8 cellular contexts compared by ENCODE assay signal in the genomic region with DNA sequence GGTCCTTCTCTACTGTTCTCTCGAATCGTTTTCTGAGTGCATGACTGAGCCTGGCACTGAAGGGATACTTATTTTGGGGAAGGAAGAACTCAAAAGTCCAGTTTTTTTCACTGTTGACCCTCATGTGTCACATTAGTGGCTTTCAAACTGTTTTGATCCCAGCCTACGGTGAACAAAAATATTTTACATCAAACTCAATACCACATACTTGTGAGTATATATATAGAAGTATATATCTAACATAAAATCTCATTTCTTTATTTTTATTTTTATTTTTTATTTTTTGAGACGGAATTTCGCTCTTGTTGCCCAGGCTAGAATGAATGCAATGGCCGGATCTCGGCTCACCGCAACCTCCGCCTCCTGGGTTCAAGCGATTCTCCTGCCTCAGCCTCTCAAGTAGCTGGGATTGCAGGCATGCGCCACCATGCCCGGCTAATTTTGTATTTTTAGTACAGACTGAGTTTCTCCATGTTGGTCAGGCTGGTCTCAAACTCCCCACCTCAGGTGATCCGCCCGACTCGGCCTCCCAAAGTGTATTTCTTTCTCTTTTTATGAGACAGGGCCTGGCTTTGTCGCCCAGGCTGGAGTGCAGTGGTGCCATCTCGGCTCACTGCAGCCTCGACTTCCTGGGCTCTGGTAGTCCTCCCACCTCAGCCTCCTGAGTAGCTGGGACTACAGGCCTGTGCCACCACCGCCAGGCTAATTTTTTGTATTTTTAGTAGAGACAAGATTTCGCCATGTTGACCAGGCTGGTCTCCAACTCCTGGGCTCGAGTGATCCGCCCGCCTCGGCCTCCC. TPM values are rescaled to one million over a fixed set of nuclear protein-coding genes. Genes with fewer than 3 reads are reported as not detected.
DNase-seq lines count a peak whose midpoint lies in the region; FAIRE-seq and TF ChIP-seq lines count a peak whose summit lies in the region.
"Not testable (repeated sequence)": the region's sequence is repeated elsewhere in the genome, so short reads cannot be mapped to it uniquely, and the experiment has no call there.

No MANE protein-coding gene starts in this region.

- not testable (repeated sequence) for H3K9me3 ChIP-seq in BE2C; endothelial cell of umbilical vein (replicated peaks; ENCODE audit: control insufficient read depth, insufficient read depth, low read length); stomach
- H3K9me3 ChIP-seq in HUES6 (ENCODE audit: control insufficient read depth, insufficient read depth, low read depth, low read length): peaks cover 13% of the 10 kb centered on the region; the same call in 1 of the 2 replicates

- not testable (repeated sequence) for H3K27me3 Mint-ChIP-seq in T-helper 2 cell treated with Interferon-gamma antibody and Interleukin-4, amounts not matched to agents 5 μg/mL and 100 μg/mL, for 36 hours (ENCODE audit: low read depth); neural crest cell (ENCODE audit: low read depth)

- POLR2A ChIA-PET in endothelial cell of umbilical vein (lab: Charles Lee): interaction anchor here (1.1 to 1.3 kb wide), 2 partner anchors 65 to 230 kb away, joined by 3 read pairs; a partner anchor contains a TSS

- not testable (repeated sequence) for TF ChIP-seq CTCF in BE2C (IDR thresholded peaks at IDR 0.05; ENCODE audit: low read depth, low read length); endothelial cell of umbilical vein (IDR thresholded peaks at IDR 0.05; ENCODE audit: extremely low read depth in 1 of 2, insufficient read depth in 1 of 2, low read depth in 1 of 2, low read length in 2 of 2); neural crest cell (conservative IDR thresholded peaks at IDR 0.05); stomach (IDR thresholded peaks at IDR 0.05)

- H3K27ac Mint-ChIP-seq in T-helper 2 cell treated with Interferon-gamma antibody and Interleukin-4, amounts not matched to agents 5 μg/mL and 100 μg/mL, for 36 hours: peak overlapping the region; percentile 97
- H3K27ac Mint-ChIP-seq in neural crest cell (ENCODE audit: unreplicated experiment): peak overlapping the region; percentile 99

- not testable (repeated sequence) for FAIRE-seq in endothelial cell of umbilical vein (lab: Jason Lieb, UNC)
- peak; percentile 55 for FAIRE-seq in islet of Langerhans (lab: Jason Lieb, UNC)

- H3K9me3 Mint-ChIP-seq in T-helper 2 cell treated with Interferon-gamma antibody and Interleukin-4, amounts not matched to agents 5 μg/mL and 100 μg/mL, for 36 hours: peaks cover 14% of the 10 kb centered on the region
- not testable (repeated sequence) for H3K9me3 Mint-ChIP-seq in neural crest cell

- H3K9ac ChIP-seq in HUES6 (ENCODE audit: low read length): peak overlapping the region; percentile 93
- H3K9ac ChIP-seq in endothelial cell of umbilical vein (replicated peaks; ENCODE audit: extremely low read depth, insufficient read depth, low read length): peak overlapping the region; percentile 99

- H3K4me2 ChIP-seq in endothelial cell of umbilical vein (ENCODE audit: insufficient read depth, low read length): peak overlapping the region; percentile 89

- H3K4me3 ChIP-seq in BE2C (ENCODE audit: low read depth, low read length) (peak overlapping the region; percentile 71), HUES6 (ENCODE audit: low read depth, low read length) (peak overlapping the region; percentile 85), endothelial cell of umbilical vein (replicated peaks in 1 of 3; ENCODE audit: insufficient read depth in 1 of 3, low read depth in 1 of 3, low read length in 3 of 3) (peak overlapping the region; percentile 36 to 66 (median 40)), stomach (peak overlapping the region; percentile 53 to 69 (median 62))

- not testable (repeated sequence) for H3K36me3 Mint-ChIP-seq in T-helper 2 cell treated with Interferon-gamma antibody and Interleukin-4, amounts not matched to agents 5 μg/mL and 100 μg/mL, for 36 hours (ENCODE audit: low read depth); neural crest cell (ENCODE audit: low read depth)

- dilution Hi-C loops in endothelial cell of umbilical vein (cut with MboI; ENCODE audit: extremely low pct_ligation_motif_present, low sequenced_read_pairs): not testable (repeated sequence)

- CTCF ChIA-PET in endothelial cell of umbilical vein (lab: Charles Lee): not testable (repeated sequence)

- peak overlapping the region; percentile 96 for H3K4me3 Mint-ChIP-seq in T-helper 2 cell treated with Interferon-gamma antibody and Interleukin-4, amounts not matched to agents 5 μg/mL and 100 μg/mL, for 36 hours
- H3K4me3 Mint-ChIP-seq in neural crest cell: peak overlapping the region; percentile 94

- H3K4me1 Mint-ChIP-seq in T-helper 2 cell treated with Interferon-gamma antibody and Interleukin-4, amounts not matched to agents 5 μg/mL and 100 μg/mL, for 36 hours (ENCODE audit: low read depth): peaks cover 11% of the 10 kb centered on the region
- peaks cover 30% of the 10 kb centered on the region for H3K4me1 Mint-ChIP-seq in neural crest cell

- WGBS in stomach, 5 donors: 83 to 87% (median 84%) methylated on average over 24 of the region's 24 CpGs

- not testable (repeated sequence) for H3K4me1 ChIP-seq in BE2C; endothelial cell of umbilical vein (ENCODE audit: control insufficient read depth, extremely low read depth, insufficient read depth, low read length)
- H3K4me1 ChIP-seq in HUES6 (ENCODE audit: control insufficient read depth, insufficient read depth, low read length) (peaks cover 11% of the 10 kb centered on the region), stomach (peaks cover 0 to 29% (median 24%) of the 10 kb centered on the region in 4 donors)

- not testable (repeated sequence) for DNase-seq in BE2C; T-helper 2 cell treated with Interferon-gamma antibody and Interleukin-4, amounts not matched to agents 5 μg/mL and 100 μg/mL, for 36 hours (ENCODE audit: low spot score); endothelial cell of umbilical vein (ENCODE audit: low read depth, low spot score); neural crest cell (ENCODE audit: low read depth, low spot score); stomach

- H3K9me1 ChIP-seq in endothelial cell of umbilical vein (replicated peaks; ENCODE audit: control insufficient read depth, extremely low read depth, insufficient read depth, low read length): not testable (repeated sequence)

- intact Hi-C loops in endothelial cell of umbilical vein (cut with micrococcal nuclease): loop anchor here (5.0 kb wide), 1 partner anchor 131 kb away; no protein-coding TSS in a partner anchor
- intact Hi-C loops in stomach (cut with DNase I; ENCODE audit: low total_unique reads): not testable (repeated sequence)

- not testable (repeated sequence) for TF ChIP-seq POLR2A in endothelial cell of umbilical vein (IDR thresholded peaks at IDR 0.05; ENCODE audit: low read depth, low read length); stomach (IDR thresholded peaks at IDR 0.05)

- H3K27ac ChIP-seq in HUES6 (ENCODE audit: low read depth, low read length) (peak overlapping the region; percentile 85), angular gyrus (ENCODE audit: low read depth, low read length) (peak overlapping the region; percentile 98), endothelial cell of umbilical vein (ENCODE audit: insufficient read depth, low read depth, low read length) (peak overlapping the region; percentile 97), stomach (peak overlapping the region; percentile 86 to 99 (median 95))

- not testable (repeated sequence) for H4K20me1 ChIP-seq in endothelial cell of umbilical vein (replicated peaks; ENCODE audit: control insufficient read depth, extremely low read depth, insufficient read depth, low read length)

- not testable (repeated sequence) for TF ChIP-seq EP300 in stomach (IDR thresholded peaks at IDR 0.05)

- TSS peak; percentile 89 for BruUV-seq in endothelial cell of umbilical vein (replicated peaks; lab: Mats Ljungman, UMichigan)

- H3K27me3 ChIP-seq in BE2C; HUES6 (ENCODE audit: control insufficient read depth, insufficient read depth, low read length); endothelial cell of umbilical vein (ENCODE audit: control insufficient read depth in 2 of 2, insufficient read depth in 2 of 2, low read length in 2 of 2); stomach: not testable (repeated sequence)

- H2AFZ ChIP-seq in endothelial cell of umbilical vein (ENCODE audit: low read depth, low read length): peak overlapping the region; percentile 99

- H3K79me2 ChIP-seq in endothelial cell of umbilical vein (ENCODE audit: control insufficient read depth, insufficient read depth, low read length): not testable (repeated sequence)

- not testable (repeated sequence) for H3K36me3 ChIP-seq in BE2C; HUES6 (ENCODE audit: control insufficient read depth, insufficient read depth, low read length); endothelial cell of umbilical vein (ENCODE audit: control insufficient read depth in 2 of 2, extremely low read depth in 1 of 2, insufficient read depth in 2 of 2, low read length in 2 of 2); stomach

RNA-seq across cellular contexts. Expression of a gene that starts 0.8 kb away (rescaled TPM):
- polyA plus RNA-seq in BE2C (2012; ENCODE audit: insufficient read depth, insufficient read length, low read depth): 2.4 TPM
- total RNA-seq in endothelial cell of umbilical vein: 6.3 and 7.2 TPM in 2 replicates
- polyA plus RNA-seq in endothelial cell of umbilical vein: 1.2 and 2.1 TPM in 2 replicates
- polyA plus RNA-seq in endothelial cell of umbilical vein (2011; cell fraction: cytosol; rRNA removed): 2.5 and 3.0 TPM in 2 replicates
- polyA plus RNA-seq in endothelial cell of umbilical vein (2011; cell fraction: nucleus; rRNA removed): 1.7 and 2.7 TPM in 2 replicates
- polyA plus RNA-seq in endothelial cell of umbilical vein (2012): 5.6 and 10.5 TPM in 2 replicates
- polyA minus RNA-seq in endothelial cell of umbilical vein: 4.5 and 4.6 TPM in 2 replicates
- polyA minus RNA-seq in endothelial cell of umbilical vein (2011; cell fraction: cytosol; rRNA and poly(A)+ RNA removed): 2.9 TPM
- polyA minus RNA-seq in endothelial cell of umbilical vein (2011; cell fraction: nucleus; rRNA and poly(A)+ RNA removed): 1.9 and 2.5 TPM in 2 replicates
- total RNA-seq in neural crest cell: 16.8 and 18.8 TPM in 2 replicates
- 10 to 100 TPM in 1 of 5 donors, 1 to 10 TPM in 4; 5.2 to 19.5 (median 7.8) TPM for total RNA-seq in stomach
- 1 to 10 TPM; 3.2 to 4.9 (median 4.4) TPM for polyA plus RNA-seq in stomach

RNA-seq across cellular contexts. Expression of a gene that starts 52.2 kb away (rescaled TPM):
- polyA plus RNA-seq in BE2C (2012; ENCODE audit: insufficient read depth, insufficient read length, low read depth): 13.5 TPM
- 33.8 and 41.2 TPM in 2 replicates for total RNA-seq in endothelial cell of umbilical vein
- polyA plus RNA-seq in endothelial cell of umbilical vein: 25.0 and 27.4 TPM in 2 replicates
- 23.9 and 25.5 TPM in 2 replicates for polyA plus RNA-seq in endothelial cell of umbilical vein (2011; cell fraction: cytosol; rRNA removed)
- 127 and 143 TPM in 2 replicates for polyA plus RNA-seq in endothelial cell of umbilical vein (2011; cell fraction: nucleus; rRNA removed)
- polyA plus RNA-seq in endothelial cell of umbilical vein (2012): 28.7 and 29.6 TPM in 2 replicates
- polyA minus RNA-seq in endothelial cell of umbilical vein: 51.0 and 57.9 TPM in 2 replicates
- polyA minus RNA-seq in endothelial cell of umbilical vein (2011; cell fraction: cytosol; rRNA and poly(A)+ RNA removed): 26.0 TPM
- polyA minus RNA-seq in endothelial cell of umbilical vein (2011; cell fraction: nucleus; rRNA and poly(A)+ RNA removed): 61.1 and 83.4 TPM in 2 replicates
- total RNA-seq in neural crest cell: 45.2 and 47.6 TPM in 2 replicates
- total RNA-seq in stomach: 100 to 1,000 TPM in 1 of 5 donors, 10 to 100 TPM in 4; 27.1 to 131 (median 46.7) TPM
- 10 to 100 TPM in 1 of 3 donors, 1 to 10 TPM in 2; 5.3 to 19.5 (median 7.4) TPM for polyA plus RNA-seq in stomach
